ENCODE assay signal across 21 cellular contexts in the genomic region with DNA sequence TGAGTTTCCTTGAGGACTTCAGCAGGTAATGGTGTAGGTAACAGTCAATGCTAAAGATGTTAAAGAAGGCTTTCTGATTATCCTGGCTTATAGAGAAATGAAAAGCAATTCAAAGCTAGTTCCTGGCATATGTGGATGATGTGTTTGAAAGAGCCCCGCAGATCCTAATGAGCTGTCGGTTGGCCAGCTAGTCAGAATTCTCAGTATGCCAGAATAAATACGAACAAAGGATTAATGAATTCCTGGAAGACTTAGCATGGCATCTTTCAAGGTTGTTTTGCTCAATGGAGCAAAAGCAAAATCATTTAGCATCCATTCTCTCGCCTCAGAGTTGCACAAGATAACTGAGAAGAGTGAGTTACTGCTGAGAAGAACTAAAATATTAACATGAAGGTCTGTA.
"Had no signal": no experiment of that assay in that cellular context is flagged by ENCODE, and none has a peak within 500 bp of the region (broad histone marks: within the 10 kb centered on the region; RNA-seq: fewer than 3 reads in every experiment).

No MANE protein-coding gene starts in this region.

- H3K27me3 Mint-ChIP-seq: activated naive CD8-positive, alpha-beta T cell; memory B cell; naive B cell; stimulated activated naive CD8-positive, alpha-beta T cell treated with anti-CD3 and anti-CD28 coated beads, Interleukin-15, Interleukin-2, amounts not matched to agents 100 ng/mL and 50 ng/mL, for 24 hours had no signal

- H3K36me3 Mint-ChIP-seq: activated naive CD8-positive, alpha-beta T cell; memory B cell; naive B cell had no signal

- H3K27ac Mint-ChIP-seq: activated naive CD8-positive, alpha-beta T cell; activated T-helper 1 cell treated with anti-CD3 and anti-CD28 coated beads, Interleukin-12 subunit alpha, Interleukin-12 subunit beta, Interleukin-2, Interleukin-4 antibody, amounts not matched to agents 30 ng/mL and 10 ng/mL and 1 ng/mL, durations not matched to agents 14 hours and 24 hours and 36 hours; immature natural killer cell; memory B cell; naive B cell; stimulated activated naive CD8-positive, alpha-beta T cell treated with anti-CD3 and anti-CD28 coated beads, Interleukin-15, Interleukin-2, amounts not matched to agents 100 ng/mL and 50 ng/mL, for 24 hours; T-helper 1 cell treated with Interleukin-12 subunit alpha and Interleukin-12 subunit beta and Interleukin-4 antibody, amounts not matched to agents 30 μg/mL and 1 μg/mL, for 36 hours had no signal

- H3K4me1 ChIP-seq: body of pancreas, esophagus muscularis mucosa, gastroesophageal sphincter, right atrium auricular region, transverse colon, uterus had no signal

- H3K9me3 Mint-ChIP-seq: memory B cell; stimulated activated naive CD8-positive, alpha-beta T cell treated with anti-CD3 and anti-CD28 coated beads, Interleukin-15, Interleukin-2, amounts not matched to agents 100 ng/mL and 50 ng/mL, for 24 hours had no signal

- ATAC-seq: body of pancreas, gastroesophageal sphincter, left ventricle myocardium superior, mucosa of descending colon had no signal

- H3K9me3 ChIP-seq: body of pancreas, esophagus muscularis mucosa, gastroesophageal sphincter, mucosa of descending colon, neutrophil, right atrium auricular region, transverse colon, uterus had no signal

- H3K4me1 Mint-ChIP-seq: immature natural killer cell, memory B cell, naive B cell had no signal

- H3K4me3 Mint-ChIP-seq: activated naive CD8-positive, alpha-beta T cell; activated T-helper 1 cell treated with anti-CD3 and anti-CD28 coated beads, Interleukin-12 subunit alpha, Interleukin-12 subunit beta, Interleukin-2, Interleukin-4 antibody, amounts not matched to agents 30 ng/mL and 10 ng/mL and 1 ng/mL, durations not matched to agents 14 hours and 24 hours and 36 hours; immature natural killer cell; memory B cell; naive B cell; stimulated activated naive CD8-positive, alpha-beta T cell treated with anti-CD3 and anti-CD28 coated beads, Interleukin-15, Interleukin-2, amounts not matched to agents 100 ng/mL and 50 ng/mL, for 24 hours; T-helper 1 cell treated with Interleukin-12 subunit alpha and Interleukin-12 subunit beta and Interleukin-4 antibody, amounts not matched to agents 30 μg/mL and 1 μg/mL, for 36 hours had no signal

- H3K4me3 ChIP-seq: body of pancreas, esophagus muscularis mucosa, gastroesophageal sphincter, mucosa of descending colon, right atrium auricular region, transverse colon, uterus had no signal

- H3K36me3 ChIP-seq: esophagus muscularis mucosa, gastroesophageal sphincter, neutrophil, right atrium auricular region, transverse colon, uterus had no signal

- H3K27ac ChIP-seq: body of pancreas, esophagus muscularis mucosa, gastroesophageal sphincter, neutrophil, right atrium auricular region, transverse colon, uterus had no signal

- H3K27me3 ChIP-seq: body of pancreas, esophagus muscularis mucosa, gastroesophageal sphincter, neutrophil, right atrium auricular region, transverse colon, uterus had no signal

- DNase-seq: activated CD4-positive, alpha-beta T cell treated with anti-CD3 and anti-CD28 coated beads for 1 hour; body of pancreas; central memory CD4-positive, alpha-beta T cell; cortex of kidney; effector CD8-positive, alpha-beta T cell; immature natural killer cell; left ventricle myocardium superior; mucosa of descending colon; naive B cell; posterior cingulate gyrus; transverse colon; uterus had no signal
